Comparison of ENCODE assay signal across 13 cellular contexts in the genomic region with DNA sequence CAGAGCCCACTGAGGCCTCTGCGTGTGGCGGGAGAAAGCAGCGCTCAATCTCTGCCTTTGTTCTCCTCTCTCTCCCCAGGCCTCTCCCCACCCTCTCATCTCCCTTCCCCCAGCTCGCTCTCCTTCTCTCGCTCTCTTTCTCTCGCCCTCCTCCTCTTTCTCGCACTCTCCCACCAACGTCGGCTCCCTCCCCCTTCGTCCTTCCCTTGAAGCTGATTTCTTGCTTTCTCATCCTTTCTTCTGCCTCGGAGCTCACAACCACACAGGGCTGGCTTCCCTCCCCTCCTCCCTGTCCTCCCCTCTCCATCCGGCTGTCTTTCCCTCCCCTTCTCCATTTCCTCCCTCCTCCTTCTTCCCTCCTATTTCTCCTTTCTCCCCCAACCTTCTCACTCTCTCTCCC.
A peak's percentile ranks its signal among the peaks of the same experiment; 100 is the strongest.
DNase-seq lines count a peak whose midpoint lies in the region; ATAC-seq, FAIRE-seq and TF ChIP-seq lines count a peak whose summit lies in the region.
"Had no signal": no experiment of that assay in that cellular context is flagged by ENCODE, and none has a peak within 500 bp of the region (broad histone marks: within the 10 kb centered on the region; RNA-seq: fewer than 3 reads in every experiment).

No MANE protein-coding gene starts in this region.

- no peak for ATAC-seq in activated T-cell treated with anti-CD3 and anti-CD28 coated beads, Interleukin-2, amount 50 U/mL, for 72 hours (replicated peaks in 1 of 2)
- ATAC-seq in activated T-cell treated with anti-CD3 and anti-CD28 coated beads, Interleukin-2, amount 50 U/mL, for 4 hours = no peak
- no peak for ATAC-seq in activated CD8-positive, alpha-beta T cell treated with anti-CD3 and anti-CD28 coated beads for 36 hours
- no peak for ATAC-seq in GM21576 (IDR thresholded peaks at IDR 0.05; ENCODE audit: unreplicated experiment)

- peak overlapping the region; percentile 36 for H3K27ac ChIP-seq in thymus (ENCODE audit: low read depth)

- peaks cover 78% of the 10 kb centered on the region for H3K4me1 ChIP-seq in thymus (ENCODE audit: control insufficient read depth, insufficient read depth, low read length)

- peak overlapping the region in 1 of 2 donors; percentile 48 for H3K4me3 Mint-ChIP-seq in activated T-cell treated with anti-CD3 and anti-CD28 coated beads, Interleukin-2, amount 50 U/mL, for 72 hours
- no peak overlapping the region for H3K4me3 Mint-ChIP-seq in activated T-cell treated with anti-CD3 and anti-CD28 coated beads, Interleukin-2, amount 50 U/mL, for 4 hours
- H3K4me3 Mint-ChIP-seq in activated CD8-positive, alpha-beta T cell treated with anti-CD3 and anti-CD28 coated beads for 36 hours = no peak overlapping the region
- H3K4me3 Mint-ChIP-seq: B cell; T-helper 1 cell treated with Interleukin-12 subunit alpha and Interleukin-12 subunit beta and Interleukin-4 antibody, amounts not matched to agents 30 μg/mL and 1 μg/mL, for 36 hours had no signal

- H3K4me1 Mint-ChIP-seq in activated T-cell treated with anti-CD3 and anti-CD28 coated beads, Interleukin-2, amount 50 U/mL, for 72 hours (ENCODE audit: low read depth) = peaks cover 72% of the 10 kb centered on the region
- H3K4me1 Mint-ChIP-seq in activated T-cell treated with anti-CD3 and anti-CD28 coated beads, Interleukin-2, amount 50 U/mL, for 4 hours (ENCODE audit: low read depth) = peaks cover 69% of the 10 kb centered on the region
- H3K4me1 Mint-ChIP-seq in activated CD8-positive, alpha-beta T cell treated with anti-CD3 and anti-CD28 coated beads for 36 hours (ENCODE audit: low read depth) = peaks cover 74% of the 10 kb centered on the region

- no peaks in the 10 kb centered on the region for H3K36me3 ChIP-seq in thymus (ENCODE audit: control insufficient read depth, insufficient read depth)

- no peak for DNase-seq in activated T-cell treated with anti-CD3 and anti-CD28 coated beads, Interleukin-2, amount 50 U/mL, for 72 hours
- DNase-seq in activated T-cell treated with anti-CD3 and anti-CD28 coated beads, Interleukin-2, amount 50 U/mL, for 4 hours = no peak
- DNase-seq in activated CD8-positive, alpha-beta T cell treated with anti-CD3 and anti-CD28 coated beads for 36 hours = peak; percentile 32
- DNase-seq in iris pigment epithelial cell (ENCODE audit: low read depth) = peak; percentile 21
- no peak for DNase-seq in OCI-M1 (lab: John Stamatoyannopoulos, UW)
- DNase-seq in RCC 7860 (ENCODE audit: low spot score) = no peak
- DNase-seq: NCI-H1092 treated with DMSO at 0.1 percent for 48 hours; NK-92 treated with Interleukin-12 subunit alpha and Interleukin-12 subunit beta, amount 100 ng/mL, for 24 hours had no signal

- FAIRE-seq in RCC 7860 (lab: Jason Lieb, UNC) = no peak
- FAIRE-seq: GM18507 had no signal

- POLR2A ChIA-PET in activated CD8-positive, alpha-beta T cell treated with anti-CD3 and anti-CD28 coated beads for 36 hours (lab: Charles Lee) = interaction anchor here (0.7 kb wide), 1 partner anchor 90 kb away, joined by 4 read pairs; no protein-coding TSS in a partner anchor

- no peak overlapping the region for H3K4me3 ChIP-seq in thymus (ENCODE audit: low read length)

- no peaks in the 10 kb centered on the region for H3K9me3 ChIP-seq in thymus (ENCODE audit: control insufficient read depth)

- no peaks in the 10 kb centered on the region for H3K27me3 Mint-ChIP-seq in activated T-cell treated with anti-CD3 and anti-CD28 coated beads, Interleukin-2, amount 50 U/mL, for 72 hours (ENCODE audit: low read depth)
- H3K27me3 Mint-ChIP-seq in activated T-cell treated with anti-CD3 and anti-CD28 coated beads, Interleukin-2, amount 50 U/mL, for 4 hours (ENCODE audit: low read depth) = no peaks in the 10 kb centered on the region
- no peaks in the 10 kb centered on the region for H3K27me3 Mint-ChIP-seq in activated CD8-positive, alpha-beta T cell treated with anti-CD3 and anti-CD28 coated beads for 36 hours

- CTCF ChIA-PET in activated CD8-positive, alpha-beta T cell treated with anti-CD3 and anti-CD28 coated beads for 36 hours (lab: Charles Lee) = interaction anchor here (0.5 to 1.9 kb wide), 6 partner anchors 9 to 208 kb away, joined by 3 to 14 read pairs (median 3); no protein-coding TSS in a partner anchor

- intact Hi-C loops in activated CD8-positive, alpha-beta T cell treated with anti-CD3 and anti-CD28 coated beads for 36 hours (cut with micrococcal nuclease) = no loop called here

- peak overlapping the region; percentile 83 for H3K27ac Mint-ChIP-seq in activated T-cell treated with anti-CD3 and anti-CD28 coated beads, Interleukin-2, amount 50 U/mL, for 72 hours
- H3K27ac Mint-ChIP-seq in activated CD8-positive, alpha-beta T cell treated with anti-CD3 and anti-CD28 coated beads for 36 hours = peak overlapping the region; percentile 36
- H3K27ac Mint-ChIP-seq: B cell; T-helper 1 cell treated with Interleukin-12 subunit alpha and Interleukin-12 subunit beta and Interleukin-4 antibody, amounts not matched to agents 30 μg/mL and 1 μg/mL, for 36 hours had no signal

- H3K27me3 ChIP-seq in thymus (ENCODE audit: control insufficient read depth, insufficient read depth) = no peaks in the 10 kb centered on the region

- no peaks in the 10 kb centered on the region for H3K36me3 Mint-ChIP-seq in activated T-cell treated with anti-CD3 and anti-CD28 coated beads, Interleukin-2, amount 50 U/mL, for 72 hours (ENCODE audit: insufficient read depth in 2 of 2)
- H3K36me3 Mint-ChIP-seq in activated T-cell treated with anti-CD3 and anti-CD28 coated beads, Interleukin-2, amount 50 U/mL, for 4 hours (ENCODE audit: insufficient read depth) = no peaks in the 10 kb centered on the region
- no peaks in the 10 kb centered on the region for H3K36me3 Mint-ChIP-seq in activated CD8-positive, alpha-beta T cell treated with anti-CD3 and anti-CD28 coated beads for 36 hours (ENCODE audit: low read depth)

- H3K9me3 Mint-ChIP-seq in activated T-cell treated with anti-CD3 and anti-CD28 coated beads, Interleukin-2, amount 50 U/mL, for 72 hours = no peaks in the 10 kb centered on the region
- no peaks in the 10 kb centered on the region for H3K9me3 Mint-ChIP-seq in activated T-cell treated with anti-CD3 and anti-CD28 coated beads, Interleukin-2, amount 50 U/mL, for 4 hours
- H3K9me3 Mint-ChIP-seq in activated CD8-positive, alpha-beta T cell treated with anti-CD3 and anti-CD28 coated beads for 36 hours = no peaks in the 10 kb centered on the region
- H3K9me3 Mint-ChIP-seq: T-helper 1 cell treated with Interleukin-12 subunit alpha and Interleukin-12 subunit beta and Interleukin-4 antibody, amounts not matched to agents 30 μg/mL and 1 μg/mL, for 36 hours had no signal

- WGBS in thymus = 6% methylated on average over 11 of the region's 12 CpGs

- no peak for TF ChIP-seq CTCF in activated CD8-positive, alpha-beta T cell treated with anti-CD3 and anti-CD28 coated beads for 36 hours (IDR thresholded peaks at IDR 0.05)

Comparison
In these comparisons a context has a peak if more than half of its experiments do, and no peak if none do; other contexts are left out.
1. DNase-seq: peak in activated CD8-positive, alpha-beta T cell treated with anti-CD3 and anti-CD28 coated beads for 36 hours (single experiment) and iris pigment epithelial cell (single experiment); none in activated T-cell treated with anti-CD3 and anti-CD28 coated beads, Interleukin-2, amount 50 U/mL, for 72 hours (0 of 2), activated T-cell treated with anti-CD3 and anti-CD28 coated beads, Interleukin-2, amount 50 U/mL, for 4 hours (single experiment), OCI-M1 (single experiment) and RCC 7860 (single experiment).